Comparison of ENCODE assay signal across 14 cellular contexts in the genomic region with DNA sequence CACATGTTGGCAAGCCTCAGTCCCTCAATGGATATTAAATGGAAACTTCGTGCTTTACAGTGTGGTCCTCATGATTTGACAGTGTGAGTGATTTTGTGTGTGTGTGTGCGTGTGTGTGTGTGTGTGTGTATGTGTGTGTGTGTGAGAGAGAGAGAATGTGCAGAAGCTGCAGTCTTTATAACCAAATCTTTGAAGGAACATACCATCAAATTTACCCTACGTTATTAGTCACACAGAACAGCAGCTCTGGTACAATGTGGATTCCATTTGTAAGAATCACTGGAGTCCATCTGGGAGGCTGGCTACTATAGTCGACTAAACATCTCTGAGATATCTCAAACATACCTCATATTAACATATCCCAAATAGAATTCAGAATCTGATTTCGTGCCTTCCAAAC.
"Had no signal": no experiment of that assay in that cellular context is flagged by ENCODE, and none has a peak within 500 bp of the region (broad histone marks: within the 10 kb centered on the region; RNA-seq: fewer than 3 reads in every experiment).

No MANE protein-coding gene starts in this region.

- ATAC-seq: activated CD4-positive, alpha-beta T cell treated with anti-CD3 and anti-CD28 coated beads for 36 hours; lower lobe of right lung; stimulated activated naive B cell treated with anti-CD40 and anti-IgM and Interleukin-4, amounts not matched to agents 10 μg/mL and 1 μg/mL and 100 μg/mL, for 72 hours; WTC11 had no signal

- H3K4me3 ChIP-seq: lower lobe of right lung, sigmoid colon, thyroid gland had no signal

- H3K27ac ChIP-seq: lower lobe of right lung, sigmoid colon, thyroid gland had no signal

- H3K27me3 ChIP-seq: sigmoid colon, thyroid gland had no signal

- H3K4me1 ChIP-seq: lower lobe of right lung, sigmoid colon, thyroid gland had no signal

- DNase-seq: activated CD4-positive, alpha-beta T cell treated with anti-CD3 and anti-CD28 coated beads for 36 hours; activated CD4-positive, alpha-beta T cell treated with anti-CD3 and anti-CD28 coated beads, Interleukin-2, amount 50 U/mL, for 48 hours; activated T-cell treated with anti-CD3 and anti-CD28 coated beads for 4 hours; amniotic stem cell; dermis blood vessel endothelial cell; effector memory CD4-positive, alpha-beta T cell; hypothalamus; lower lobe of right lung; occipital lobe; posterior cingulate gyrus; sigmoid colon; stimulated activated naive B cell treated with anti-CD40 and anti-IgM and Interleukin-4, amounts not matched to agents 10 μg/mL and 1 μg/mL and 100 μg/mL, for 72 hours; thyroid gland had no signal

- H3K36me3 ChIP-seq: lower lobe of right lung, sigmoid colon, thyroid gland had no signal

- H3K9me3 ChIP-seq: lower lobe of right lung, sigmoid colon, thyroid gland had no signal
